In the genomic region with DNA sequence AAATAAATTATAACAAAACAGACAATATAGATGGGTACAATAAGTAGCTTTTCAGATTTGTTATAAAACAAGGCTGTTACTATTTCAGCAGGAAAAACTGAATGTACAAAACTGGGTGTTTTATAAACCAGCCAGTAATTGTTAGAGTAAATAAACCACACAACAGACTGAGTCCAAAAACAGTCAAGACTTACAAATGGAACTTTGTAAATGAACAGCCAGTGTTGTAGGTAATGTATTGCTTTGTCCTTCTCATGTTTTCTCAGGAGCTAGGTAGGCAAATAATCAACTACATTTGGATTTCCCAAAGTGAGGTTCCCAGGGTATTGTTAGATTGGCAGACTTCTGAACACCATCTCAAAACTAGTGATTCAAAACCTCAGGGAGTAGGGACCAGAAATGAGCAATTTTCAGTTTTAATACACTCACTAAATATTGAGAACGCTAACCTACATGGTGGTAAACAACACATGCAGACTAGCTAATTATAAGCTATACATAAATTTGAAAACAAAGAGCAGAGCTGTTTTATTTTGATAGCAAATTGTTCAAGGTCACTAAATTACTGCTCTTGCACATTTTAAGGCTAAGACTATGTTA, we compare ENCODE assay signal across 1 cellular context.
TF ChIP-seq lines count a peak whose summit lies in the region.

No MANE protein-coding gene starts in this region.

TF ChIP-seq in GM23338, 12 proteins besides CTCF, POLR2A, EP300 and RAD21 (continued from another document):
- TF ChIP-seq, protein P1, sequence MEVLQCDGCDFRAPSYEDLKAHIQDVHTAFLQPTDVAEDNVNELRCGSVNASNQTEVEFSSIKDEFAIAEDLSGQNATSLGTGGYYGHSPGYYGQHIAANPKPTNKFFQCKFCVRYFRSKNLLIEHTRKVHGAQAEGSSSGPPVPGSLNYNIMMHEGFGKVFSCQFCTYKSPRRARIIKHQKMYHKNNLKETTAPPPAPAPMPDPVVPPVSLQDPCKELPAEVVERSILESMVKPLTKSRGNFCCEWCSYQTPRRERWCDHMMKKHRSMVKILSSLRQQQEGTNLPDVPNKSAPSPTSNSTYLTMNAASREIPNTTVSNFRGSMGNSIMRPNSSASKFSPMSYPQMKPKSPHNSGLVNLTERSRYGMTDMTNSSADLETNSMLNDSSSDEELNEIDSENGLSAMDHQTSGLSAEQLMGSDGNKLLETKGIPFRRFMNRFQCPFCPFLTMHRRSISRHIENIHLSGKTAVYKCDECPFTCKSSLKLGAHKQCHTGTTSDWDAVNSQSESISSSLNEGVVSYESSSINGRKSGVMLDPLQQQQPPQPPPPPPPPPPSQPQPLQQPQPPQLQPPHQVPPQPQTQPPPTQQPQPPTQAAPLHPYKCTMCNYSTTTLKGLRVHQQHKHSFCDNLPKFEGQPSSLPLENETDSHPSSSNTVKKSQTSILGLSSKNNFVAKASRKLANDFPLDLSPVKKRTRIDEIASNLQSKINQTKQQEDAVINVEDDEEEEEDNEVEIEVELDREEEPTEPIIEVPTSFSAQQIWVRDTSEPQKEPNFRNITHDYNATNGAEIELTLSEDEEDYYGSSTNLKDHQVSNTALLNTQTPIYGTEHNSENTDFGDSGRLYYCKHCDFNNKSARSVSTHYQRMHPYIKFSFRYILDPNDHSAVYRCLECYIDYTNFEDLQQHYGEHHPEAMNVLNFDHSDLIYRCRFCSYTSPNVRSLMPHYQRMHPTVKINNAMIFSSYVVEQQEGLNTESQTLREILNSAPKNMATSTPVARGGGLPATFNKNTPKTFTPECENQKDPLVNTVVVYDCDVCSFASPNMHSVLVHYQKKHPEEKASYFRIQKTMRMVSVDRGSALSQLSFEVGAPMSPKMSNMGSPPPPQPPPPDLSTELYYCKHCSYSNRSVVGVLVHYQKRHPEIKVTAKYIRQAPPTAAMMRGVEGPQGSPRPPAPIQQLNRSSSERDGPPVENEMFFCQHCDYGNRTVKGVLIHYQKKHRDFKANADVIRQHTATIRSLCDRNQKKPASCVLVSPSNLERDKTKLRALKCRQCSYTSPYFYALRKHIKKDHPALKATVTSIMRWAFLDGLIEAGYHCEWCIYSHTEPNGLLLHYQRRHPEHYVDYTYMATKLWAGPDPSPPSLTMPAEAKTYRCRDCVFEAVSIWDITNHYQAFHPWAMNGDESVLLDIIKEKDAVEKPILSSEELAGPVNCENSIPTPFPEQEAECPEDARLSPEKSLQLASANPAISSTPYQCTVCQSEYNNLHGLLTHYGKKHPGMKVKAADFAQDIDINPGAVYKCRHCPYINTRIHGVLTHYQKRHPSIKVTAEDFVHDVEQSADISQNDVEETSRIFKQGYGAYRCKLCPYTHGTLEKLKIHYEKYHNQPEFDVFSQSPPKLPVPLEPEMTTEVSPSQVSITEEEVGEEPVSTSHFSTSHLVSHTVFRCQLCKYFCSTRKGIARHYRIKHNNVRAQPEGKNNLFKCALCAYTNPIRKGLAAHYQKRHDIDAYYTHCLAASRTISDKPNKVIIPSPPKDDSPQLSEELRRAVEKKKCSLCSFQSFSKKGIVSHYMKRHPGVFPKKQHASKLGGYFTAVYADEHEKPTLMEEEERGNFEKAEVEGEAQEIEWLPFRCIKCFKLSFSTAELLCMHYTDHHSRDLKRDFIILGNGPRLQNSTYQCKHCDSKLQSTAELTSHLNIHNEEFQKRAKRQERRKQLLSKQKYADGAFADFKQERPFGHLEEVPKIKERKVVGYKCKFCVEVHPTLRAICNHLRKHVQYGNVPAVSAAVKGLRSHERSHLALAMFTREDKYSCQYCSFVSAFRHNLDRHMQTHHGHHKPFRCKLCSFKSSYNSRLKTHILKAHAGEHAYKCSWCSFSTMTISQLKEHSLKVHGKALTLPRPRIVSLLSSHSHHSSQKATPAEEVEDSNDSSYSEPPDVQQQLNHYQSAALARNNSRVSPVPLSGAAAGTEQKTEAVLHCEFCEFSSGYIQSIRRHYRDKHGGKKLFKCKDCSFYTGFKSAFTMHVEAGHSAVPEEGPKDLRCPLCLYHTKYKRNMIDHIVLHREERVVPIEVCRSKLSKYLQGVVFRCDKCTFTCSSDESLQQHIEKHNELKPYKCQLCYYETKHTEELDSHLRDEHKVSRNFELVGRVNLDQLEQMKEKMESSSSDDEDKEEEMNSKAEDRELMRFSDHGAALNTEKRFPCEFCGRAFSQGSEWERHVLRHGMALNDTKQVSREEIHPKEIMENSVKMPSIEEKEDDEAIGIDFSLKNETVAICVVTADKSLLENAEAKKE (CRISPR knock-in tag; IDR thresholded peaks at IDR 0.05): no peak
- TF ChIP-seq NANOG (IDR thresholded peaks at IDR 0.05; ENCODE audit: borderline replicate concordance) (no peak), ZNF114 (CRISPR knock-in tag; IDR thresholded peaks at IDR 0.05) (no peak), POLR2AphosphoS5 (IDR thresholded peaks at IDR 0.05; ENCODE audit: low read depth) (no peak), ZNF331 (CRISPR knock-in tag; IDR thresholded peaks at IDR 0.05; ENCODE audit: low read depth) (no peak), STAT1 (IDR thresholded peaks at IDR 0.05; ENCODE audit: unreplicated experiment) (no peak)
- TF ChIP-seq, protein P2, sequence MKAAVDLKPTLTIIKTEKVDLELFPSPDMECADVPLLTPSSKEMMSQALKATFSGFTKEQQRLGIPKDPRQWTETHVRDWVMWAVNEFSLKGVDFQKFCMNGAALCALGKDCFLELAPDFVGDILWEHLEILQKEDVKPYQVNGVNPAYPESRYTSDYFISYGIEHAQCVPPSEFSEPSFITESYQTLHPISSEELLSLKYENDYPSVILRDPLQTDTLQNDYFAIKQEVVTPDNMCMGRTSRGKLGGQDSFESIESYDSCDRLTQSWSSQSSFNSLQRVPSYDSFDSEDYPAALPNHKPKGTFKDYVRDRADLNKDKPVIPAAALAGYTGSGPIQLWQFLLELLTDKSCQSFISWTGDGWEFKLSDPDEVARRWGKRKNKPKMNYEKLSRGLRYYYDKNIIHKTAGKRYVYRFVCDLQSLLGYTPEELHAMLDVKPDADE (IDR thresholded peaks at IDR 0.05): no peak
- TF ChIP-seq, protein P3, sequence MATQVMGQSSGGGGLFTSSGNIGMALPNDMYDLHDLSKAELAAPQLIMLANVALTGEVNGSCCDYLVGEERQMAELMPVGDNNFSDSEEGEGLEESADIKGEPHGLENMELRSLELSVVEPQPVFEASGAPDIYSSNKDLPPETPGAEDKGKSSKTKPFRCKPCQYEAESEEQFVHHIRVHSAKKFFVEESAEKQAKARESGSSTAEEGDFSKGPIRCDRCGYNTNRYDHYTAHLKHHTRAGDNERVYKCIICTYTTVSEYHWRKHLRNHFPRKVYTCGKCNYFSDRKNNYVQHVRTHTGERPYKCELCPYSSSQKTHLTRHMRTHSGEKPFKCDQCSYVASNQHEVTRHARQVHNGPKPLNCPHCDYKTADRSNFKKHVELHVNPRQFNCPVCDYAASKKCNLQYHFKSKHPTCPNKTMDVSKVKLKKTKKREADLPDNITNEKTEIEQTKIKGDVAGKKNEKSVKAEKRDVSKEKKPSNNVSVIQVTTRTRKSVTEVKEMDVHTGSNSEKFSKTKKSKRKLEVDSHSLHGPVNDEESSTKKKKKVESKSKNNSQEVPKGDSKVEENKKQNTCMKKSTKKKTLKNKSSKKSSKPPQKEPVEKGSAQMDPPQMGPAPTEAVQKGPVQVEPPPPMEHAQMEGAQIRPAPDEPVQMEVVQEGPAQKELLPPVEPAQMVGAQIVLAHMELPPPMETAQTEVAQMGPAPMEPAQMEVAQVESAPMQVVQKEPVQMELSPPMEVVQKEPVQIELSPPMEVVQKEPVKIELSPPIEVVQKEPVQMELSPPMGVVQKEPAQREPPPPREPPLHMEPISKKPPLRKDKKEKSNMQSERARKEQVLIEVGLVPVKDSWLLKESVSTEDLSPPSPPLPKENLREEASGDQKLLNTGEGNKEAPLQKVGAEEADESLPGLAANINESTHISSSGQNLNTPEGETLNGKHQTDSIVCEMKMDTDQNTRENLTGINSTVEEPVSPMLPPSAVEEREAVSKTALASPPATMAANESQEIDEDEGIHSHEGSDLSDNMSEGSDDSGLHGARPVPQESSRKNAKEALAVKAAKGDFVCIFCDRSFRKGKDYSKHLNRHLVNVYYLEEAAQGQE (IDR thresholded peaks at IDR 0.05; ENCODE audit: unreplicated experiment): no peak
TF ChIP-seq in GM23338: peak in this region for 0.
